In the genomic region with DNA sequence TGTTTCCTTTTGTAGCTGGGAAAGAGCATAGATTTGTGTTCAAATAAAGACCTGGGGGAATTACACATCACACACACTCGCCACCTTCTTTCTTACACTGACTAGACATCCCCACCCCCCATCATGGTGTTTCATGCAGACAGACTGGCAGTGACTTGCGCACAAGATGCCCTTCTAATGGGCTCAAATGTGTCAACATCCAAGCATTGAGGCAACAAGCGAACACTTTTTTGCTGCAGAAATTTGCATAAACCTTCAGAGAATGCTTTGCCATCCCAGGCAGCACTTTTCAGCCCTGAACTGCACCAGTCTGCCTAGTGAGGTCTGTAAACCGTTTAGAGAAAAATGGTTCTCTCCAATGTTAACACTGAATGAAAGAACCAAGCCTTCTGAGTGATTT, we compare ENCODE assay signal across 20 cellular contexts. TPM values are rescaled to one million over a fixed set of nuclear protein-coding genes. Genes with fewer than 3 reads are reported as not detected.
"Had no signal": no experiment of that assay in that cellular context is flagged by ENCODE, and none has a peak within 500 bp of the region (broad histone marks: within the 10 kb centered on the region; RNA-seq: fewer than 3 reads in every experiment).

No MANE protein-coding gene starts in this region.

- H3K36me3 ChIP-seq: esophagus muscularis mucosa, upper lobe of right lung, WERI-Rb-1 had no signal

- H3K9me3 Mint-ChIP-seq: natural killer cell treated with Interleukin-12 subunit alpha and Interleukin-12 subunit beta and Interleukin-15 and Interleukin-18, amount 100 ng/mL, for 72 hours had no signal

- DNase-seq: activated CD4-positive, alpha-beta memory T cell treated with anti-CD3 and anti-CD28 coated beads for 36 hours; activated CD4-positive, alpha-beta T cell treated with anti-CD3 and anti-CD28 coated beads for 36 hours; activated CD8-positive, alpha-beta memory T cell treated with anti-CD3 and anti-CD28 coated beads, Interleukin-2, amount 10 ng/mL, durations not matched to agents 7 days and 5 days; activated gamma-delta T cell; activated T-cell treated with anti-CD3 and anti-CD28 coated beads, Interleukin-2, amount 50 U/mL, for 48 hours; amniotic stem cell; kidney glomerular epithelial cell; mesendoderm; occipital lobe; right cardiac atrium; stimulated activated naive CD8-positive, alpha-beta T cell treated with anti-CD3 and anti-CD28 coated beads, Interleukin-15, Interleukin-2, amounts not matched to agents 100 U/mL and 50 U/mL, for 24 hours; T-helper 1 cell; upper lobe of right lung; WERI-Rb-1 had no signal

- ATAC-seq: activated CD4-positive, alpha-beta T cell treated with anti-CD3 and anti-CD28 coated beads for 36 hours; activated CD8-positive, alpha-beta memory T cell treated with anti-CD3 and anti-CD28 coated beads, Interleukin-2, amount 10 ng/mL, durations not matched to agents 7 days and 5 days; activated naive CD4-positive, alpha-beta T cell treated with anti-CD3 and anti-CD28 coated beads, Interleukin-2, amount 50 U/mL, for 72 hours; natural killer cell treated with Interleukin-12 subunit alpha and Interleukin-12 subunit beta and Interleukin-15 and Interleukin-18, amount 100 ng/mL, for 72 hours; right cardiac atrium; stimulated activated naive CD8-positive, alpha-beta T cell treated with anti-CD3 and anti-CD28 coated beads, Interleukin-15, Interleukin-2, amounts not matched to agents 100 U/mL and 50 U/mL, for 24 hours; upper lobe of right lung had no signal

- H3K27ac ChIP-seq: esophagus muscularis mucosa, upper lobe of right lung, WERI-Rb-1 had no signal

- H3K4me3 Mint-ChIP-seq: activated CD4-positive, alpha-beta memory T cell treated with anti-CD3 and anti-CD28 coated beads for 36 hours; activated CD4-positive, alpha-beta T cell treated with anti-CD3 and anti-CD28 coated beads for 36 hours; activated CD8-positive, alpha-beta memory T cell treated with anti-CD3 and anti-CD28 coated beads, Interleukin-2, amount 10 ng/mL, durations not matched to agents 7 days and 5 days; natural killer cell treated with Interleukin-12 subunit alpha and Interleukin-12 subunit beta and Interleukin-15 and Interleukin-18, amount 100 ng/mL, for 72 hours had no signal

- H3K36me3 Mint-ChIP-seq: activated CD8-positive, alpha-beta memory T cell treated with anti-CD3 and anti-CD28 coated beads, Interleukin-2, amount 10 ng/mL, durations not matched to agents 7 days and 5 days had no signal

- H3K4me3 ChIP-seq: esophagus muscularis mucosa, smooth muscle cell, upper lobe of right lung had no signal

- H3K9me3 ChIP-seq: esophagus muscularis mucosa, upper lobe of right lung had no signal

RNA-seq across cellular contexts. Expression of gene HOXD8, which starts 4.5 kb away (rescaled TPM):
- total RNA-seq: activated CD4-positive, alpha-beta memory T cell treated with anti-CD3 and anti-CD28 coated beads for 36 hours; activated CD4-positive, alpha-beta T cell treated with anti-CD3 and anti-CD28 coated beads for 36 hours; activated CD8-positive, alpha-beta memory T cell treated with anti-CD3 and anti-CD28 coated beads, Interleukin-2, amount 10 ng/mL, durations not matched to agents 7 days and 5 days; activated naive CD4-positive, alpha-beta T cell treated with anti-CD3 and anti-CD28 coated beads, Interleukin-2, amount 50 U/mL, for 72 hours; natural killer cell treated with Interleukin-12 subunit alpha and Interleukin-12 subunit beta and Interleukin-15 and Interleukin-18, amount 100 ng/mL, for 72 hours; occipital lobe had no signal
- polyA plus RNA-seq: smooth muscle cell had no signal

RNA-seq across cellular contexts. Expression of gene HOXD9, which starts 11.5 kb away (rescaled TPM):
- total RNA-seq: activated CD4-positive, alpha-beta memory T cell treated with anti-CD3 and anti-CD28 coated beads for 36 hours; activated CD4-positive, alpha-beta T cell treated with anti-CD3 and anti-CD28 coated beads for 36 hours; activated CD8-positive, alpha-beta memory T cell treated with anti-CD3 and anti-CD28 coated beads, Interleukin-2, amount 10 ng/mL, durations not matched to agents 7 days and 5 days; activated naive CD4-positive, alpha-beta T cell treated with anti-CD3 and anti-CD28 coated beads, Interleukin-2, amount 50 U/mL, for 72 hours; cardiac septum; natural killer cell treated with Interleukin-12 subunit alpha and Interleukin-12 subunit beta and Interleukin-15 and Interleukin-18, amount 100 ng/mL, for 72 hours; occipital lobe; right cardiac atrium; temporal lobe had no signal

RNA-seq across cellular contexts. Expression of gene HOXD4, which starts 17.3 kb away (rescaled TPM):
- total RNA-seq: activated CD4-positive, alpha-beta memory T cell treated with anti-CD3 and anti-CD28 coated beads for 36 hours; activated CD4-positive, alpha-beta T cell treated with anti-CD3 and anti-CD28 coated beads for 36 hours; activated CD8-positive, alpha-beta memory T cell treated with anti-CD3 and anti-CD28 coated beads, Interleukin-2, amount 10 ng/mL, durations not matched to agents 7 days and 5 days; activated naive CD4-positive, alpha-beta T cell treated with anti-CD3 and anti-CD28 coated beads, Interleukin-2, amount 50 U/mL, for 72 hours; natural killer cell treated with Interleukin-12 subunit alpha and Interleukin-12 subunit beta and Interleukin-15 and Interleukin-18, amount 100 ng/mL, for 72 hours; occipital lobe; right cardiac atrium; smooth muscle cell; temporal lobe had no signal
- polyA plus RNA-seq: smooth muscle cell had no signal

RNA-seq across cellular contexts. Expression of gene HOXD10, which starts 17.5 kb away (rescaled TPM):
- total RNA-seq: activated CD4-positive, alpha-beta memory T cell treated with anti-CD3 and anti-CD28 coated beads for 36 hours; activated CD4-positive, alpha-beta T cell treated with anti-CD3 and anti-CD28 coated beads for 36 hours; activated CD8-positive, alpha-beta memory T cell treated with anti-CD3 and anti-CD28 coated beads, Interleukin-2, amount 10 ng/mL, durations not matched to agents 7 days and 5 days; activated naive CD4-positive, alpha-beta T cell treated with anti-CD3 and anti-CD28 coated beads, Interleukin-2, amount 50 U/mL, for 72 hours; natural killer cell treated with Interleukin-12 subunit alpha and Interleukin-12 subunit beta and Interleukin-15 and Interleukin-18, amount 100 ng/mL, for 72 hours; occipital lobe; right cardiac atrium; temporal lobe had no signal
- polyA plus RNA-seq: right cardiac atrium had no signal

RNA-seq across cellular contexts. Expression of gene HOXD3, which starts 23.1 kb away (rescaled TPM):
- total RNA-seq: activated CD4-positive, alpha-beta memory T cell treated with anti-CD3 and anti-CD28 coated beads for 36 hours; activated CD4-positive, alpha-beta T cell treated with anti-CD3 and anti-CD28 coated beads for 36 hours; activated CD8-positive, alpha-beta memory T cell treated with anti-CD3 and anti-CD28 coated beads, Interleukin-2, amount 10 ng/mL, durations not matched to agents 7 days and 5 days; activated naive CD4-positive, alpha-beta T cell treated with anti-CD3 and anti-CD28 coated beads, Interleukin-2, amount 50 U/mL, for 72 hours; natural killer cell treated with Interleukin-12 subunit alpha and Interleukin-12 subunit beta and Interleukin-15 and Interleukin-18, amount 100 ng/mL, for 72 hours; occipital lobe; right cardiac atrium; smooth muscle cell; temporal lobe had no signal
- polyA plus RNA-seq: smooth muscle cell had no signal
